Comparison of ENCODE assay signal across 9 cellular contexts in genomic region chr22:24401824-24402434, GRCh38. TPM values are rescaled to one million over a fixed set of nuclear protein-coding genes. Genes with fewer than 3 reads are reported as not detected.
DNase-seq lines count a peak whose midpoint lies in the region; ATAC-seq, FAIRE-seq and TF ChIP-seq lines count a peak whose summit lies in the region.
"Had no signal": no experiment of that assay in that cellular context is flagged by ENCODE, and none has a peak within 500 bp of the region (broad histone marks: within the 10 kb centered on the region; RNA-seq: fewer than 3 reads in every experiment).

No MANE protein-coding gene starts in this region.

- peak overlapping the region; percentile 26 for H3K27ac ChIP-seq in RWPE1
- H3K27ac ChIP-seq in heart right ventricle = peak overlapping the region in 9 of 10 donors; percentile 77 to 93 (median 87)
- peak overlapping the region; percentile 90 for H3K27ac ChIP-seq in skeletal muscle tissue (ENCODE audit: low read depth, low read length)
- H3K27ac ChIP-seq in aorta (ENCODE audit: low read depth in 1 of 2, low read length in 2 of 2) = peak overlapping the region in 1 of 2 donors; percentile 83
- H3K27ac ChIP-seq: KMS-11 had no signal

- H3K9me3 ChIP-seq in heart right ventricle (no peaks in the 10 kb centered on the region), skeletal muscle tissue (ENCODE audit: control insufficient read depth in 3 of 3, low read length in 3 of 3) (no peaks in the 10 kb centered on the region), aorta (ENCODE audit: control insufficient read depth, low read length) (no peaks in the 10 kb centered on the region)
- H3K9me3 ChIP-seq: adrenal gland had no signal

- TF ChIP-seq CTCF in RWPE1 (conservative IDR thresholded peaks at IDR 0.05; ENCODE audit: low read depth) (no peak), heart right ventricle (IDR thresholded peaks at IDR 0.05) (no peak)

- WGBS in heart right ventricle, 2 donors = 77 to 80% methylated on average over 11 of the region's 11 CpGs
- WGBS in aorta, 2 donors = 78 to 80% methylated on average over 11 of the region's 11 CpGs

- H3K4me1 ChIP-seq in heart right ventricle = peaks cover 21 to 93% (median 57%) of the 10 kb centered on the region in 9 donors
- peaks cover 32 to 66% (median 59%) of the 10 kb centered on the region in 3 donors for H3K4me1 ChIP-seq in skeletal muscle tissue (ENCODE audit: control insufficient read depth in 3 of 3, insufficient read depth in 3 of 3, low read length in 3 of 3)
- peaks cover 0 to 12% of the 10 kb centered on the region in 2 donors for H3K4me1 ChIP-seq in aorta (ENCODE audit: control insufficient read depth in 1 of 2, insufficient read depth in 2 of 2, low read length in 2 of 2)

- DNase-seq in GM19239 (ENCODE audit: insufficient read length, low spot score) = no peak
- no peak for DNase-seq in RWPE1 (ENCODE audit: low spot score)
- no peak for DNase-seq in heart right ventricle
- DNase-seq in aorta = no peak
- no peak for DNase-seq in SKM-1 (lab: John Stamatoyannopoulos, UW; ENCODE audit: unreplicated experiment)
- DNase-seq in HuH-7 (ENCODE audit: low spot score) = no peak

- ATAC-seq in heart right ventricle (peak; percentile 6 to 52 (median 22)), aorta (ENCODE audit: low FRiP score) (no peak)

- H3K27me3 ChIP-seq in heart right ventricle (no peaks in the 10 kb centered on the region), skeletal muscle tissue (ENCODE audit: control insufficient read depth in 3 of 3, insufficient read depth in 3 of 3, low read length in 3 of 3) (no peaks in the 10 kb centered on the region), aorta (ENCODE audit: control insufficient read depth in 1 of 2, insufficient read depth in 2 of 2, low read length in 1 of 2) (no peaks in the 10 kb centered on the region)
- H3K27me3 ChIP-seq: adrenal gland had no signal

- peak overlapping the region in 5 of 10 donors; percentile 8 to 29 (median 14) for H3K4me3 ChIP-seq in heart right ventricle
- H3K4me3 ChIP-seq in skeletal muscle tissue (ENCODE audit: low read length in 3 of 3) = peak overlapping the region; percentile 7 to 65 (median 55)
- H3K4me3 ChIP-seq in aorta (ENCODE audit: low read length in 2 of 2) = no peak overlapping the region
- H3K4me3 ChIP-seq: adrenal gland had no signal

- intact Hi-C loops in heart right ventricle (cut with DNase I) = loop anchor here in 1 of 10 donors (10.0 kb wide), 1 partner anchor 77 kb away; no protein-coding TSS in a partner anchor
- intact Hi-C loops in aorta (cut with DNase I) = no loop called here

- peak overlapping the region in 2 of 3 donors; percentile 27 to 64 for H3K9ac ChIP-seq in skeletal muscle tissue (ENCODE audit: low read depth in 1 of 3, low read length in 3 of 3)
- H3K9ac ChIP-seq: KMS-11 had no signal

- CTCF ChIA-PET in RWPE1 (lab: Yijun Ruan, JAX) = no interaction called here

- H3K36me3 ChIP-seq in heart right ventricle (peaks cover 0 to 36% (median 3%) of the 10 kb centered on the region in 9 donors), skeletal muscle tissue (ENCODE audit: control insufficient read depth in 3 of 3, insufficient read depth in 3 of 3, low read length in 3 of 3) (peaks cover 4 to 15% (median 5%) of the 10 kb centered on the region in 3 donors), aorta (ENCODE audit: control insufficient read depth in 1 of 2, insufficient read depth in 2 of 2, low read length in 1 of 2) (peaks cover 0 to 2% of the 10 kb centered on the region in 2 donors)

- FAIRE-seq in GM19239 (lab: Jason Lieb, UNC) = peak; percentile 78

- POLR2A ChIA-PET in RWPE1 (lab: Yijun Ruan, JAX; ENCODE audit: low non-redundant PET) = no interaction called here

RNA-seq across cellular contexts. Expression of gene ADORA2A, which starts 25.5 kb away (rescaled TPM):
- total RNA-seq in heart right ventricle = 1 to 10 TPM; 1.5 to 9.7 (median 3.8) TPM
- 1 to 10 TPM; 4.9 to 6.1 TPM for polyA plus RNA-seq in heart right ventricle
- total RNA-seq in skeletal muscle tissue = 10.4 TPM
- total RNA-seq in aorta = 1 to 10 TPM; 4.5 to 5.1 TPM
- 1 to 10 TPM; 2.5 to 4.8 TPM for polyA plus RNA-seq in aorta

Comparison
In these comparisons a context has a peak if more than half of its experiments do, and no peak if none do; other contexts are left out.
1. H3K4me3 ChIP-seq: peak in skeletal muscle tissue (3 of 3); none in aorta (0 of 2).